25 cellular contexts compared by ENCODE assay signal in the genomic region with DNA sequence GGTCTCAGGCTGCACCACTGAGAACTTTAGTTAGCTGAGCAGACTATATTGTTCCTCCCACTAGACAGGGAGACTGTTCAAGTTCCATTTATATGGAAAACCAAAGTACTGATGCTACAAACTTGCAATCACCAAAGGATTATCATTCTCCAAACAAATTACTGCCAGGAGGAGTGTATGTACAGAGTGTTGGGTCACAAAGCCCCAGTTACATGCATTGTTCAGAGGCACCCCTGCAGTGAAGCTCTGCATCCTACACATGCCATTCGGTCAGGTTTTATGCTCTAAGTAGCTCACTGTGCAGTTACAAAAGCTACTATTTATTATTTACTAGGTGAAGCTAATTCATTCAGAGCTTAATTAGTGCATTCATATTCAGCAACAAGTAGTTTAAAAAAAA.
"Had no signal": no experiment of that assay in that cellular context is flagged by ENCODE, and none has a peak within 500 bp of the region (broad histone marks: within the 10 kb centered on the region; RNA-seq: fewer than 3 reads in every experiment).

No MANE protein-coding gene starts in this region.

- DNase-seq: activated CD4-positive, alpha-beta memory T cell treated with anti-CD3 and anti-CD28 coated beads, Interleukin-2, amount 10 ng/mL, durations not matched to agents 7 days and 5 days; activated CD4-positive, alpha-beta T cell treated with anti-CD3 and anti-CD28 coated beads for 36 hours; activated CD4-positive, alpha-beta T cell treated with anti-CD3 and anti-CD28 coated beads, Interleukin-2, amount 50 U/mL, for 1 hour; activated CD8-positive, alpha-beta memory T cell treated with anti-CD3 and anti-CD28 coated beads, Interleukin-2, amount 50 U/mL, for 4 hours; activated gamma-delta T cell treated with Interleukin-2 at 50 U/mL for 16 hours; activated naive CD4-positive, alpha-beta T cell treated with anti-CD3 and anti-CD28 coated beads, Interleukin-2, amount 10 ng/mL, durations not matched to agents 7 days and 5 days; activated naive CD8-positive, alpha-beta T cell treated with anti-CD3 and anti-CD28 coated beads for 36 hours; activated T-cell treated with anti-CD3 and anti-CD28 coated beads, Interleukin-2, amount 50 U/mL, for 72 hours; anterior cingulate cortex; cerebellar nuclear complex; KG1; NCI-H1048; NCI-H187; NCI-H2081; NCI-H2171; NCI-H226; NCI-H524; RPMI8226; T-cell; T-helper 2 cell; T1000 had no signal

- H3K27me3 Mint-ChIP-seq: activated CD4-positive, alpha-beta memory T cell treated with anti-CD3 and anti-CD28 coated beads, Interleukin-2, amount 10 ng/mL, durations not matched to agents 7 days and 5 days; activated CD4-positive, alpha-beta T cell treated with anti-CD3 and anti-CD28 coated beads for 36 hours; activated naive CD4-positive, alpha-beta T cell treated with anti-CD3 and anti-CD28 coated beads, Interleukin-2, amount 10 ng/mL, durations not matched to agents 7 days and 5 days; activated naive CD8-positive, alpha-beta T cell treated with anti-CD3 and anti-CD28 coated beads for 36 hours; T-cell had no signal

- H3K9me3 Mint-ChIP-seq: activated CD4-positive, alpha-beta memory T cell treated with anti-CD3 and anti-CD28 coated beads, Interleukin-2, amount 10 ng/mL, durations not matched to agents 7 days and 5 days; activated naive CD4-positive, alpha-beta T cell treated with anti-CD3 and anti-CD28 coated beads, Interleukin-2, amount 10 ng/mL, durations not matched to agents 7 days and 5 days; activated naive CD8-positive, alpha-beta T cell treated with anti-CD3 and anti-CD28 coated beads for 36 hours; activated T-cell treated with anti-CD3 and anti-CD28 coated beads, Interleukin-2, amount 50 U/mL, for 72 hours; activated T-helper 2 cell treated with anti-CD3 and anti-CD28 coated beads, Interferon-gamma antibody, Interleukin-2, Interleukin-4, amounts not matched to agents 10 μg/mL and 5 μg/mL and 100 μg/mL, durations not matched to agents 14 hours and 24 hours and 36 hours; T-cell had no signal

- H3K27ac Mint-ChIP-seq: activated CD4-positive, alpha-beta memory T cell treated with anti-CD3 and anti-CD28 coated beads, Interleukin-2, amount 10 ng/mL, durations not matched to agents 7 days and 5 days; activated CD4-positive, alpha-beta T cell treated with anti-CD3 and anti-CD28 coated beads for 36 hours; activated naive CD4-positive, alpha-beta T cell treated with anti-CD3 and anti-CD28 coated beads, Interleukin-2, amount 10 ng/mL, durations not matched to agents 7 days and 5 days; activated naive CD8-positive, alpha-beta T cell treated with anti-CD3 and anti-CD28 coated beads for 36 hours; activated T-cell treated with anti-CD3 and anti-CD28 coated beads, Interleukin-2, amount 50 U/mL, for 72 hours; activated T-helper 2 cell treated with anti-CD3 and anti-CD28 coated beads, Interferon-gamma antibody, Interleukin-2, Interleukin-4, amounts not matched to agents 10 μg/mL and 5 μg/mL and 100 μg/mL, durations not matched to agents 14 hours and 24 hours and 36 hours; T-cell had no signal

- H3K4me1 Mint-ChIP-seq: activated CD4-positive, alpha-beta memory T cell treated with anti-CD3 and anti-CD28 coated beads, Interleukin-2, amount 10 ng/mL, durations not matched to agents 7 days and 5 days; activated naive CD4-positive, alpha-beta T cell treated with anti-CD3 and anti-CD28 coated beads, Interleukin-2, amount 10 ng/mL, durations not matched to agents 7 days and 5 days; T-cell had no signal

- H3K27ac ChIP-seq: SK-N-MC, VCaP had no signal

- H3K36me3 Mint-ChIP-seq: activated naive CD4-positive, alpha-beta T cell treated with anti-CD3 and anti-CD28 coated beads, Interleukin-2, amount 10 ng/mL, durations not matched to agents 7 days and 5 days had no signal

- ATAC-seq: activated CD4-positive, alpha-beta T cell treated with anti-CD3 and anti-CD28 coated beads for 36 hours; activated T-cell treated with anti-CD3 and anti-CD28 coated beads, Interleukin-2, amount 50 U/mL, for 72 hours; Right ventricle myocardium inferior; T-cell had no signal

- H3K4me3 Mint-ChIP-seq: activated CD4-positive, alpha-beta memory T cell treated with anti-CD3 and anti-CD28 coated beads, Interleukin-2, amount 10 ng/mL, durations not matched to agents 7 days and 5 days; activated CD4-positive, alpha-beta T cell treated with anti-CD3 and anti-CD28 coated beads for 36 hours; activated naive CD4-positive, alpha-beta T cell treated with anti-CD3 and anti-CD28 coated beads, Interleukin-2, amount 10 ng/mL, durations not matched to agents 7 days and 5 days; activated naive CD8-positive, alpha-beta T cell treated with anti-CD3 and anti-CD28 coated beads for 36 hours; activated T-cell treated with anti-CD3 and anti-CD28 coated beads, Interleukin-2, amount 50 U/mL, for 72 hours; T-cell had no signal

- H3K4me3 ChIP-seq: SK-N-MC had no signal
